Comparison of ENCODE assay signal across 8 cellular contexts in the genomic region with DNA sequence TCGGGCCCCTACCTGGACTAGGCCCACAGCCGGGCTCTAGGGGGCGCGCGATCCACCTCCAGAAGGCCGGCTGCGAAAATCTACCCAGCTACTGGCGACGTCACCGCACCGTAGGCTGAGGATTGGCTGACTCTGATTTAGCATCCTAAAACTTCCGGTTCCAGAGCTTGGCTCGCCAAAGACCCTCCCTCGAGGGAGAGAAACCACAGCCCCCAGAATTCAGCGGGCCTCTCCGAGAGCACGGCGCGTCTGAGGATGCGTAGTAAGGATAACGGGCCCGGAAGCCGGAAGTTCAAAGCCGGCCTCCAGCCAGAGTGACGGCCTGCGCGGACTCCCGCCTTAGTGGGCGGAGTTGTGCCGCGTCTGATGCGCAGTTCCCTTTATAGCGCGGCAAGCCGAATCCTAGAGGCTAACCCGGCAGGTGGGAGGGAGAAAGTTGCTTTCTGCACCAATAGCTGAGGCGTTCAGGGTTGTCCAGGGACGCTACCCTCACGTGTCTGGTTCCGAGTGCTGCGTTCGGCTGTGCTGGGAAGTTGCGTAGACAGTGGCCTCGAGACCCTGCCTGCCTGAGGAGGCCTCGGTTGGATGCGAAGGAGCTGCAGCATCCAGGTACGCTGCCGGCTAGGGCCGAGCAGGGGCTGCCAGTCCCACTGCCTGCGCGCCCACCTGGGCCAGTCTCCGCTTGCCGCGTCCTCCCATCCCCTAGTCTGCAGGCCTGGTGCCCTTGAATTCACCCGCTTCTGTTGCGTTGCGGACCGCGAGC. TPM values are rescaled to one million over a fixed set of nuclear protein-coding genes. Genes with fewer than 3 reads are reported as not detected.
DNase-seq lines count a peak whose midpoint lies in the region; ATAC-seq and TF ChIP-seq lines count a peak whose summit lies in the region.

COX14 (plus strand) TSS at position 544 of the 763 bp plus-strand sequence. CDS start 7,808 bp downstream, outside the sequence.

- DNase-seq in Ammon's horn (ENCODE audit: low spot score) (peak; percentile 99), NCI-H510A treated with DMSO at 0.1 percent for 48 hours (lab: John Stamatoyannopoulos, UW) (peak; percentile 98), kidney glomerular epithelial cell (lab: John Stamatoyannopoulos, UW) (peak; percentile 99)
- DNase-seq in activated CD4-positive, alpha-beta T cell treated with anti-CD3 and anti-CD28 coated beads for 36 hours: peak; percentile 99
- peak; percentile 95 to 98 (median 98) for DNase-seq in stimulated activated CD4-positive, alpha-beta T cell treated with anti-CD3 and anti-CD28 coated beads, Interleukin-1b, Interleukin-23, amount 100 ng/mL, for 24 hours (ENCODE audit: low read depth in 4 of 4, low spot score in 1 of 4)

- CTCF ChIA-PET in activated CD4-positive, alpha-beta T cell treated with anti-CD3 and anti-CD28 coated beads for 36 hours (lab: Charles Lee): interaction anchor here (0.5 to 8.9 kb wide), 57 partner anchors 9 to 1229 kb away, joined by 3 to 146 read pairs (median 4); partner anchors contain the start of genes CERS5, GPD1, RACGAP1 and SMARCD1

- peaks cover 11% of the 10 kb centered on the region for H3K36me3 Mint-ChIP-seq in activated CD4-positive, alpha-beta T cell treated with anti-CD3 and anti-CD28 coated beads for 36 hours (ENCODE audit: low read depth)

- H3K27me3 Mint-ChIP-seq in activated CD4-positive, alpha-beta T cell treated with anti-CD3 and anti-CD28 coated beads for 36 hours: no peaks in the 10 kb centered on the region

- POLR2A ChIA-PET in activated CD4-positive, alpha-beta T cell treated with anti-CD3 and anti-CD28 coated beads for 36 hours (lab: Charles Lee): interaction anchor here (0.5 to 2.3 kb wide), 20 partner anchors 9 to 651 kb away, joined by 3 to 31 read pairs (median 4); partner anchors contain the start of genes BCDIN3D, CERS5, GPD1 and RACGAP1

- H3K4me1 Mint-ChIP-seq in activated CD4-positive, alpha-beta T cell treated with anti-CD3 and anti-CD28 coated beads for 36 hours: peaks cover 38% of the 10 kb centered on the region

- peak within 1 kb of the TSS; percentile 100 for H3K4me3 Mint-ChIP-seq in activated CD4-positive, alpha-beta T cell treated with anti-CD3 and anti-CD28 coated beads for 36 hours

- H3K27ac ChIP-seq in cingulate gyrus (ENCODE audit: low read depth, low read length): peak within 1 kb of the TSS; percentile 93

- H3K9me3 Mint-ChIP-seq in activated CD4-positive, alpha-beta T cell treated with anti-CD3 and anti-CD28 coated beads for 36 hours (ENCODE audit: low read depth): no peaks in the 10 kb centered on the region

- peak; percentile 94 for TF ChIP-seq POLR2A in GM19099 (IDR thresholded peaks at IDR 0.05; ENCODE audit: extremely low read depth, insufficient read length, low read depth)

- H3K27ac Mint-ChIP-seq in activated CD4-positive, alpha-beta T cell treated with anti-CD3 and anti-CD28 coated beads for 36 hours: peak within 1 kb of the TSS; percentile 99

- peak; percentile 83 for ATAC-seq in HG03439 (IDR thresholded peaks at IDR 0.05; ENCODE audit: unreplicated experiment)
- peak; percentile 91 for ATAC-seq in activated CD4-positive, alpha-beta T cell treated with anti-CD3 and anti-CD28 coated beads for 36 hours

- intact Hi-C loops in activated CD4-positive, alpha-beta T cell treated with anti-CD3 and anti-CD28 coated beads for 36 hours (cut with DNase I, micrococcal nuclease): loop anchor here (1.0 to 5.0 kb wide), 12 partner anchors 27 to 1125 kb away; partner anchors contain the start of genes CERS5 (in 2 of the 2), LARP4 (in 2 of the 2), RACGAP1 (in 2 of the 2) and SMARCD1 (in 2 of the 2)

RNA-seq across cellular contexts. Expression of gene COX14, which starts in this region (rescaled TPM):
- total RNA-seq in activated CD4-positive, alpha-beta T cell treated with anti-CD3 and anti-CD28 coated beads for 36 hours: 10 to 100 TPM; 26.8 to 44.2 TPM

Comparison
In these comparisons a context has a peak if more than half of its experiments do, and no peak if none do; other contexts are left out.
1. Peak in every context shown above with its lines: DNase-seq, ATAC-seq and H3K27ac ChIP-seq.